1 cellular context compared by ENCODE assay signal in the genomic region with DNA sequence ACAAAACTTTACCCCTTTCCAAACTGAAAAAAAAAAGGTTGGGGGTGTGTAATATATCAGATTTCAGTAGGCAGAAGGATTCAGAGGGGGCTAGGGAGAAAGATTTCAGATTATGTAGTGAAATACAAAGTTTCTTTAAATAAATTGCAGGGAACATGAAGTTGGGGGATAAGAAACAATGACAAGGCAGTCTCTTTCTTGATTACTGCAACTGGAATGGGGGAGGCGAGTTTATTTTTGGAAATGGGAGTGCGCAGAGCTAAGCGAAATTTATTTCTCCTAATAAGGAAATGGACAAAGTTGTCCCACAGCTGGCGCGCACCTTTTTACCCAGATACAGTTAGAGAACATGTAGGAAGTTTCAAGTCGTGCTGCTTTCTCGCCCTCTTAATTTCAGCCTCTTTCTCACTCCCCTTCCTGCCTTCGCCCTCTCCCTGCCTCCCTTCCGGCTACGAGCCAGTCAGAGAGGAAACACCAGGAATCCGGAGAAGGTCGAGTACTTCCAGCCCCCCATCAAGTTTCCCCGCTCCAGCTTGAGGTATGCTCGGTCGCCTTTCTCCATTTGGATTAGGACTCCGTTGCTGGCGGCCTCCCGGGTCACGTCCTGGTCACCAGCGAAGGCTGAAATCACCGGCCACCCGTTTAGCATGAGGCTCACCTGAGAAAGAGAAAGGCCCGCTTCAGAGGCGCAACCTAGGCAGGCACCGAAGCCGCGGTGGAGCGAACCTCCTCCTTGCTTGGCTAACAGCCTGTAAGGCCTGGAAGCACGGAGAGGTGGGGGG.
TF ChIP-seq lines count a peak whose summit lies in the region.

No MANE protein-coding gene starts in this region.

TF ChIP-seq in WTC11, 78 proteins besides CTCF, POLR2A, EP300 and RAD21 (continued from another document):
- TF ChIP-seq, protein P1, sequence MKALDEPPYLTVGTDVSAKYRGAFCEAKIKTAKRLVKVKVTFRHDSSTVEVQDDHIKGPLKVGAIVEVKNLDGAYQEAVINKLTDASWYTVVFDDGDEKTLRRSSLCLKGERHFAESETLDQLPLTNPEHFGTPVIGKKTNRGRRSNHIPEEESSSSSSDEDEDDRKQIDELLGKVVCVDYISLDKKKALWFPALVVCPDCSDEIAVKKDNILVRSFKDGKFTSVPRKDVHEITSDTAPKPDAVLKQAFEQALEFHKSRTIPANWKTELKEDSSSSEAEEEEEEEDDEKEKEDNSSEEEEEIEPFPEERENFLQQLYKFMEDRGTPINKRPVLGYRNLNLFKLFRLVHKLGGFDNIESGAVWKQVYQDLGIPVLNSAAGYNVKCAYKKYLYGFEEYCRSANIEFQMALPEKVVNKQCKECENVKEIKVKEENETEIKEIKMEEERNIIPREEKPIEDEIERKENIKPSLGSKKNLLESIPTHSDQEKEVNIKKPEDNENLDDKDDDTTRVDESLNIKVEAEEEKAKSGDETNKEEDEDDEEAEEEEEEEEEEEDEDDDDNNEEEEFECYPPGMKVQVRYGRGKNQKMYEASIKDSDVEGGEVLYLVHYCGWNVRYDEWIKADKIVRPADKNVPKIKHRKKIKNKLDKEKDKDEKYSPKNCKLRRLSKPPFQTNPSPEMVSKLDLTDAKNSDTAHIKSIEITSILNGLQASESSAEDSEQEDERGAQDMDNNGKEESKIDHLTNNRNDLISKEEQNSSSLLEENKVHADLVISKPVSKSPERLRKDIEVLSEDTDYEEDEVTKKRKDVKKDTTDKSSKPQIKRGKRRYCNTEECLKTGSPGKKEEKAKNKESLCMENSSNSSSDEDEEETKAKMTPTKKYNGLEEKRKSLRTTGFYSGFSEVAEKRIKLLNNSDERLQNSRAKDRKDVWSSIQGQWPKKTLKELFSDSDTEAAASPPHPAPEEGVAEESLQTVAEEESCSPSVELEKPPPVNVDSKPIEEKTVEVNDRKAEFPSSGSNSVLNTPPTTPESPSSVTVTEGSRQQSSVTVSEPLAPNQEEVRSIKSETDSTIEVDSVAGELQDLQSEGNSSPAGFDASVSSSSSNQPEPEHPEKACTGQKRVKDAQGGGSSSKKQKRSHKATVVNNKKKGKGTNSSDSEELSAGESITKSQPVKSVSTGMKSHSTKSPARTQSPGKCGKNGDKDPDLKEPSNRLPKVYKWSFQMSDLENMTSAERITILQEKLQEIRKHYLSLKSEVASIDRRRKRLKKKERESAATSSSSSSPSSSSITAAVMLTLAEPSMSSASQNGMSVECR (CRISPR knock-in tag; IDR thresholded peaks at IDR 0.05; ENCODE audit: borderline replicate concordance) = 0 out of 2 replicates have a peak, but pooled peaks have one; percentile 56
- TF ChIP-seq ETV6 (CRISPR knock-in tag; IDR thresholded peaks at IDR 0.05) = no peak
- TF ChIP-seq, protein P2, sequence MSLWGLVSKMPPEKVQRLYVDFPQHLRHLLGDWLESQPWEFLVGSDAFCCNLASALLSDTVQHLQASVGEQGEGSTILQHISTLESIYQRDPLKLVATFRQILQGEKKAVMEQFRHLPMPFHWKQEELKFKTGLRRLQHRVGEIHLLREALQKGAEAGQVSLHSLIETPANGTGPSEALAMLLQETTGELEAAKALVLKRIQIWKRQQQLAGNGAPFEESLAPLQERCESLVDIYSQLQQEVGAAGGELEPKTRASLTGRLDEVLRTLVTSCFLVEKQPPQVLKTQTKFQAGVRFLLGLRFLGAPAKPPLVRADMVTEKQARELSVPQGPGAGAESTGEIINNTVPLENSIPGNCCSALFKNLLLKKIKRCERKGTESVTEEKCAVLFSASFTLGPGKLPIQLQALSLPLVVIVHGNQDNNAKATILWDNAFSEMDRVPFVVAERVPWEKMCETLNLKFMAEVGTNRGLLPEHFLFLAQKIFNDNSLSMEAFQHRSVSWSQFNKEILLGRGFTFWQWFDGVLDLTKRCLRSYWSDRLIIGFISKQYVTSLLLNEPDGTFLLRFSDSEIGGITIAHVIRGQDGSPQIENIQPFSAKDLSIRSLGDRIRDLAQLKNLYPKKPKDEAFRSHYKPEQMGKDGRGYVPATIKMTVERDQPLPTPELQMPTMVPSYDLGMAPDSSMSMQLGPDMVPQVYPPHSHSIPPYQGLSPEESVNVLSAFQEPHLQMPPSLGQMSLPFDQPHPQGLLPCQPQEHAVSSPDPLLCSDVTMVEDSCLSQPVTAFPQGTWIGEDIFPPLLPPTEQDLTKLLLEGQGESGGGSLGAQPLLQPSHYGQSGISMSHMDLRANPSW (CRISPR knock-in tag; conservative IDR thresholded peaks at IDR 0.05; ENCODE audit: low read depth) = no peak
- TF ChIP-seq, protein P3, sequence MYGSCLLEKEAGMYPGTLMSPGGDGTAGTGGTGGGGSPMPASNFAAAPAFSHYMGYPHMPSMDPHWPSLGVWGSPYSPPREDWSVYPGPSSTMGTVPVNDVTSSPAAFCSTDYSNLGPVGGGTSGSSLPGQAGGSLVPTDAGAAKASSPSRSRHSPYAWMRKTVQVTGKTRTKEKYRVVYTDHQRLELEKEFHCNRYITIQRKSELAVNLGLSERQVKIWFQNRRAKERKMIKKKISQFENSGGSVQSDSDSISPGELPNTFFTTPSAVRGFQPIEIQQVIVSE (CRISPR knock-in tag; IDR thresholded peaks at IDR 0.05; ENCODE audit: borderline replicate concordance) = no peak
- TF ChIP-seq, protein P4, sequence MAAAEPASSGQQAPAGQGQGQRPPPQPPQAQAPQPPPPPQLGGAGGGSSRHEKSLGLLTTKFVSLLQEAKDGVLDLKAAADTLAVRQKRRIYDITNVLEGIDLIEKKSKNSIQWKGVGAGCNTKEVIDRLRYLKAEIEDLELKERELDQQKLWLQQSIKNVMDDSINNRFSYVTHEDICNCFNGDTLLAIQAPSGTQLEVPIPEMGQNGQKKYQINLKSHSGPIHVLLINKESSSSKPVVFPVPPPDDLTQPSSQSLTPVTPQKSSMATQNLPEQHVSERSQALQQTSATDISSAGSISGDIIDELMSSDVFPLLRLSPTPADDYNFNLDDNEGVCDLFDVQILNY (CRISPR knock-in tag; IDR thresholded peaks at IDR 0.05) = no peak
- TF ChIP-seq, protein P5, sequence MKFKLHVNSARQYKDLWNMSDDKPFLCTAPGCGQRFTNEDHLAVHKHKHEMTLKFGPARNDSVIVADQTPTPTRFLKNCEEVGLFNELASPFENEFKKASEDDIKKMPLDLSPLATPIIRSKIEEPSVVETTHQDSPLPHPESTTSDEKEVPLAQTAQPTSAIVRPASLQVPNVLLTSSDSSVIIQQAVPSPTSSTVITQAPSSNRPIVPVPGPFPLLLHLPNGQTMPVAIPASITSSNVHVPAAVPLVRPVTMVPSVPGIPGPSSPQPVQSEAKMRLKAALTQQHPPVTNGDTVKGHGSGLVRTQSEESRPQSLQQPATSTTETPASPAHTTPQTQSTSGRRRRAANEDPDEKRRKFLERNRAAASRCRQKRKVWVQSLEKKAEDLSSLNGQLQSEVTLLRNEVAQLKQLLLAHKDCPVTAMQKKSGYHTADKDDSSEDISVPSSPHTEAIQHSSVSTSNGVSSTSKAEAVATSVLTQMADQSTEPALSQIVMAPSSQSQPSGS (CRISPR knock-in tag; IDR thresholded peaks at IDR 0.05; ENCODE audit: borderline replicate concordance, low read depth) = no peak
- TF ChIP-seq, protein P6, sequence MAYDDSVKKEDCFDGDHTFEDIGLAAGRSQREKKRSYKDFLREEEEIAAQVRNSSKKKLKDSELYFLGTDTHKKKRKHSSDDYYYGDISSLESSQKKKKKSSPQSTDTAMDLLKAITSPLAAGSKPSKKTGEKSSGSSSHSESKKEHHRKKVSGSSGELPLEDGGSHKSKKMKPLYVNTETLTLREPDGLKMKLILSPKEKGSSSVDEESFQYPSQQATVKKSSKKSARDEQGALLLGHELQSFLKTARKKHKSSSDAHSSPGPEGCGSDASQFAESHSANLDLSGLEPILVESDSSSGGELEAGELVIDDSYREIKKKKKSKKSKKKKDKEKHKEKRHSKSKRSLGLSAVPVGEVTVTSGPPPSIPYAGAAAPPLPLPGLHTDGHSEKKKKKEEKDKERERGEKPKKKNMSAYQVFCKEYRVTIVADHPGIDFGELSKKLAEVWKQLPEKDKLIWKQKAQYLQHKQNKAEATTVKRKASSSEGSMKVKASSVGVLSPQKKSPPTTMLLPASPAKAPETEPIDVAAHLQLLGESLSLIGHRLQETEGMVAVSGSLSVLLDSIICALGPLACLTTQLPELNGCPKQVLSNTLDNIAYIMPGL (CRISPR knock-in tag; IDR thresholded peaks at IDR 0.05) = no peak
- TF ChIP-seq FOXJ3 (CRISPR knock-in tag; IDR thresholded peaks at IDR 0.05; ENCODE audit: borderline replicate concordance) = no peak
TF ChIP-seq in WTC11: peak in this region for 1.
